In genomic region chr10:543131-543530, GRCh38 we compare ENCODE assay signal across 28 cellular contexts.
DNase-seq lines count a peak whose midpoint lies in the region; ATAC-seq and TF ChIP-seq lines count a peak whose summit lies in the region.
"Had no signal": no experiment of that assay in that cellular context is flagged by ENCODE, and none has a peak within 500 bp of the region (broad histone marks: within the 10 kb centered on the region; RNA-seq: fewer than 3 reads in every experiment).

No MANE protein-coding gene starts in this region.

- no peak for TF ChIP-seq CTCF in VCaP (conservative IDR thresholded peaks at IDR 0.05)
- no peak for TF ChIP-seq CTCF in GM10248 (IDR thresholded peaks at IDR 0.05; ENCODE audit: control extremely low read depth, extremely low read depth, low read depth, missing control alignments)

- CTCF ChIA-PET in GM10248 (lab: Yijun Ruan, JAX): no interaction called here

- no peaks in the 10 kb centered on the region for H3K9me3 Mint-ChIP-seq in activated T-cell treated with anti-CD3 and anti-CD28 coated beads, Interleukin-2, amount 50 U/mL, for 72 hours
- H3K9me3 Mint-ChIP-seq: activated B cell treated with CpG ODN at 0.5 μM for 24 hours; activated naive CD8-positive, alpha-beta T cell treated with anti-CD3 and anti-CD28 coated beads for 36 hours; dendritic cell treated with granulocyte-macrophage colony-stimulating factor and Interleukin-4, amounts not matched to agents 40 ng/mL and 50 ng/mL, for 4 days; memory B cell had no signal

- peak; percentile 66 for DNase-seq in Ammon's horn (ENCODE audit: low spot score)
- DNase-seq in G401 (ENCODE audit: low spot score): peak; percentile 82
- peak; percentile 49 for DNase-seq in middle frontal gyrus (ENCODE audit: extremely low spot score, low spot score)
- DNase-seq in activated T-cell treated with anti-CD3 and anti-CD28 coated beads, Interleukin-2, amount 50 U/mL, for 72 hours: no peak
- no peak for DNase-seq in GM10248 (ENCODE audit: extremely low spot score)
- DNase-seq: activated B cell treated with CpG ODN at 0.5 μM for 24 hours; activated CD4-positive, alpha-beta T cell treated with anti-CD3 and anti-CD28 coated beads, Interleukin-2, amount 50 U/mL, for 1 hour; activated gamma-delta T cell; activated naive CD8-positive, alpha-beta T cell treated with anti-CD3 and anti-CD28 coated beads for 36 hours; activated T-cell treated with anti-CD3 and anti-CD28 coated beads, Interleukin-2, amount 50 U/mL, for 1 hour; Calu3; erythroblast; GOT3; NCI-H1092; NCI-H187; NCI-H2227 treated with DMSO at 0.1 percent for 48 hours; right lobe of liver; SJCRH30; stimulated activated CD4-positive, alpha-beta T cell treated with anti-CD3 and anti-CD28 coated beads, Interleukin-12 subunit alpha, Interleukin-12 subunit beta, amount 100 ng/mL, for 4 hours; stimulated activated CD4-positive, alpha-beta T cell treated with anti-CD3 and anti-CD28 coated beads, Interleukin-2, amount 100 ng/mL, for 48 hours; transverse colon had no signal

- no peak for ATAC-seq in activated T-cell treated with anti-CD3 and anti-CD28 coated beads, Interleukin-2, amount 50 U/mL, for 72 hours (replicated peaks in 1 of 2)
- no peak for ATAC-seq in HG03280 (IDR thresholded peaks at IDR 0.05; ENCODE audit: unreplicated experiment)
- ATAC-seq: left lobe of liver, right lobe of liver had no signal

- H3K27ac ChIP-seq in VCaP: peak overlapping the region; percentile 100; the same call in 1 of the 2 replicates
- H3K27ac ChIP-seq: C4-2B, cardiac muscle cell, right lobe of liver, SJCRH30, transverse colon had no signal

- H3K27ac Mint-ChIP-seq in activated T-cell treated with anti-CD3 and anti-CD28 coated beads, Interleukin-2, amount 50 U/mL, for 72 hours: no peak overlapping the region
- H3K27ac Mint-ChIP-seq: activated B cell treated with CpG ODN at 0.5 μM for 24 hours; activated naive CD8-positive, alpha-beta T cell treated with anti-CD3 and anti-CD28 coated beads for 36 hours; dendritic cell treated with granulocyte-macrophage colony-stimulating factor and Interleukin-4, amounts not matched to agents 40 ng/mL and 50 ng/mL, for 4 days; memory B cell had no signal

- peaks cover 43% of the 10 kb centered on the region for H3K27me3 Mint-ChIP-seq in activated T-cell treated with anti-CD3 and anti-CD28 coated beads, Interleukin-2, amount 50 U/mL, for 72 hours (ENCODE audit: low read depth)

- H3K4me3 Mint-ChIP-seq in activated T-cell treated with anti-CD3 and anti-CD28 coated beads, Interleukin-2, amount 50 U/mL, for 72 hours: no peak overlapping the region
- H3K4me3 Mint-ChIP-seq: activated B cell treated with CpG ODN at 0.5 μM for 24 hours; activated naive CD8-positive, alpha-beta T cell treated with anti-CD3 and anti-CD28 coated beads for 36 hours; dendritic cell treated with granulocyte-macrophage colony-stimulating factor and Interleukin-4, amounts not matched to agents 40 ng/mL and 50 ng/mL, for 4 days; memory B cell had no signal

- H3K36me3 Mint-ChIP-seq in activated T-cell treated with anti-CD3 and anti-CD28 coated beads, Interleukin-2, amount 50 U/mL, for 72 hours (ENCODE audit: insufficient read depth in 2 of 2): no peaks in the 10 kb centered on the region
- H3K36me3 Mint-ChIP-seq: activated naive CD8-positive, alpha-beta T cell treated with anti-CD3 and anti-CD28 coated beads for 36 hours; memory B cell had no signal

- POLR2A ChIA-PET in GM10248 (lab: Yijun Ruan, JAX): no interaction called here

- in situ Hi-C loops in G401 (cut with HindIII; ENCODE audit: low sequenced_read_pairs): no loop called here

- peaks cover 10% of the 10 kb centered on the region for H3K4me1 Mint-ChIP-seq in activated T-cell treated with anti-CD3 and anti-CD28 coated beads, Interleukin-2, amount 50 U/mL, for 72 hours (ENCODE audit: low read depth)

Comparison
In these comparisons a context has a peak if more than half of its experiments do, and no peak if none do; other contexts are left out.
1. DNase-seq: peak in Ammon's horn (single experiment), G401 (single experiment) and middle frontal gyrus (single experiment); none in activated T-cell treated with anti-CD3 and anti-CD28 coated beads, Interleukin-2, amount 50 U/mL, for 72 hours (0 of 2) and GM10248 (single experiment).